20 cellular contexts compared by ENCODE assay signal in genomic region chr1:147837129-147837776, GRCh38.
A peak's percentile ranks its signal among the peaks of the same experiment; 100 is the strongest.
DNase-seq lines count a peak whose midpoint lies in the region; ATAC-seq, FAIRE-seq and TF ChIP-seq lines count a peak whose summit lies in the region.
"Had no signal": no experiment of that assay in that cellular context is flagged by ENCODE, and none has a peak within 500 bp of the region (broad histone marks: within the 10 kb centered on the region; RNA-seq: fewer than 3 reads in every experiment).

No MANE protein-coding gene starts in this region.

- in situ Hi-C loops in gastrocnemius medialis (cut with MboI; ENCODE audit: low sequenced_read_pairs in 4 of 4) = no loop called here

- intact Hi-C loops in gastrocnemius medialis (cut with DNase I; ENCODE audit: low total_unique reads) = no loop called here

- no peak overlapping the region for H3K56ac ChIP-seq in H1 (replicated peaks; ENCODE audit: insufficient read length, low read depth, low read length)

- peak overlapping the region; percentile 68 for H2BK120ac ChIP-seq in H1 (replicated peaks; ENCODE audit: low read depth, low read length)

- no peak; a peak in 1 of 4 replicates for TF ChIP-seq RAD21 in H1 (IDR thresholded peaks at IDR 0.05 in 1 of 2, conservative IDR thresholded peaks at IDR 0.05 in 1 of 2; ENCODE audit: low read depth in 2 of 2, low read length in 2 of 2)

- 15% methylated on average over 9 of the region's 9 CpGs; no CpG with 5 or more reads in 1 of the 2 experiments for WGBS in H1 (ENCODE audit: extremely low coverage in 1 of 2, insufficient coverage in 1 of 2, insufficient read length in 1 of 2, insufficient replicate concordance in 2 of 2, low coverage in 1 of 2, low lambda C conversion rate in 2 of 2, missing lambda C conversion rate in 1 of 2), 2 experiments

- H4K20me1 ChIP-seq in H1 (replicated peaks in 1 of 2; ENCODE audit: control insufficient read depth in 1 of 2, insufficient read depth in 2 of 2, low read length in 2 of 2) = no peaks in the 10 kb centered on the region

- H3K36me3 ChIP-seq in HUES48 (ENCODE audit: control insufficient read depth, insufficient read depth, low read length) = no peaks in the 10 kb centered on the region
- H3K36me3 ChIP-seq in H1 (ENCODE audit: control insufficient read depth in 2 of 4, insufficient read depth in 4 of 4, low read length in 3 of 4) = no peaks in the 10 kb centered on the region
- no peaks in the 10 kb centered on the region for H3K36me3 ChIP-seq in gastrocnemius medialis
- H3K36me3 ChIP-seq: HAP-1, SJSA1 had no signal

- H2BK15ac ChIP-seq in H1 (ENCODE audit: low read length) = no peak overlapping the region

- H3K4ac ChIP-seq in H1 (replicated peaks; ENCODE audit: insufficient read length, low read depth, low read length) = peak overlapping the region; percentile 15

- H3K9me3 ChIP-seq in HUES48 (ENCODE audit: control insufficient read depth, insufficient read depth, low read length) (no peaks in the 10 kb centered on the region), H1 (ENCODE audit: insufficient read depth in 2 of 2, low read depth in 1 of 2, low read length in 1 of 2) (no peaks in the 10 kb centered on the region), gastrocnemius medialis (no peaks in the 10 kb centered on the region)
- H3K9me3 ChIP-seq: HAP-1, SJSA1 had no signal

- H3K9ac ChIP-seq in HUES48 (ENCODE audit: low read depth, low read length) (peak overlapping the region; percentile 59), H1 (replicated peaks in 1 of 4; ENCODE audit: extremely low read depth in 1 of 4, low read depth in 3 of 4, low read length in 3 of 4) (no peak overlapping the region)

- no peak overlapping the region for H3K23ac ChIP-seq in H1 (ENCODE audit: insufficient read length)

- H4K5ac ChIP-seq in H1 (ENCODE audit: insufficient read length, low read depth, low read length) = no peak overlapping the region

- H2AFZ ChIP-seq in H1 (ENCODE audit: low read length) = no peak overlapping the region

- peak overlapping the region; percentile 98; the same call in 1 of the 2 replicates for H2BK20ac ChIP-seq in H1 (ENCODE audit: low read length)

- TF ChIP-seq POLR2A in H1 (IDR thresholded peaks at IDR 0.05; ENCODE audit: control extremely low read depth in 1 of 2, low read depth in 2 of 2, low read length in 2 of 2) = peak in 1 of 2 experiments; percentile 48; a peak in 1 of 3 replicates
- no peak for TF ChIP-seq POLR2A in gastrocnemius medialis (IDR thresholded peaks at IDR 0.05)

- ATAC-seq in GM21528 (IDR thresholded peaks at IDR 0.05; ENCODE audit: low FRiP score, unreplicated experiment) (no peak), gastrocnemius medialis (no peak)
- ATAC-seq: K562 had no signal

- H3K79me1 ChIP-seq in H1 (ENCODE audit: low read depth, low read length) = no peaks in the 10 kb centered on the region

- no peak overlapping the region for H3K14ac ChIP-seq in H1 (ENCODE audit: insufficient read length)

- POLR2A ChIA-PET in H1 (lab: Charles Lee; ENCODE audit: partially characterized antibody) = interaction anchor here (1.0 to 2.6 kb wide), 3 partner anchors 10 to 18 kb away, joined by 3 to 23 read pairs (median 7); no protein-coding TSS in a partner anchor

- CTCF ChIA-PET in H1 (lab: Charles Lee; ENCODE audit: partially characterized antibody) = interaction anchor here (1.1 to 1.9 kb wide), 4 partner anchors 16 to 210 kb away, joined by 3 to 5 read pairs (median 4); no protein-coding TSS in a partner anchor

- H3K79me2 ChIP-seq in H1 (ENCODE audit: control insufficient read depth in 1 of 2, insufficient read depth in 2 of 2, low read length in 2 of 2) = no peaks in the 10 kb centered on the region

- peak; percentile 96 for FAIRE-seq in H1 (lab: Jason Lieb, UNC)
- FAIRE-seq: GM19239, HTR-8/SVneo, K562 had no signal

- no peak overlapping the region for H4K8ac ChIP-seq in H1 (ENCODE audit: extremely low read depth, insufficient read depth, low read length)

- H3K4me1 ChIP-seq in HUES48 (ENCODE audit: control insufficient read depth, insufficient read depth, low read length) = peaks cover 50% of the 10 kb centered on the region
- peaks cover 12 to 41% (median 30%) of the 10 kb centered on the region in 4 experiments for H3K4me1 ChIP-seq in H1 (replicated peaks in 1 of 4; ENCODE audit: control insufficient read depth in 3 of 4, insufficient read depth in 4 of 4, low read length in 3 of 4)
- no peaks in the 10 kb centered on the region for H3K4me1 ChIP-seq in gastrocnemius medialis
- H3K4me1 ChIP-seq: SJSA1 had no signal

- no peak for TF ChIP-seq CTCF in H1 (IDR thresholded peaks at IDR 0.05; ENCODE audit: control extremely low read depth in 1 of 3, insufficient read depth in 1 of 3, low read depth in 1 of 3, low read length in 3 of 3)
- TF ChIP-seq CTCF in gastrocnemius medialis (IDR thresholded peaks at IDR 0.05 in 4 of 5, conservative IDR thresholded peaks at IDR 0.05 in 1 of 5) = no peak

- H3K27ac ChIP-seq in HUES48 (ENCODE audit: low read depth, low read length) = peak overlapping the region; percentile 83
- H3K27ac ChIP-seq in H1 (ENCODE audit: low read depth, low read length) = peak overlapping the region; percentile 48
- no peak overlapping the region for H3K27ac ChIP-seq in gastrocnemius medialis
- H3K27ac ChIP-seq: HL-60, SJSA1 had no signal

- DNase-seq in H1 (ENCODE audit: low read depth in 1 of 2, low spot score in 2 of 2) (peak; percentile 56 to 58), iPS-NIHi7 (ENCODE audit: extremely low spot score) (peak; percentile 68), D341Med (ENCODE audit: low spot score) (no peak), HCEC 1CT (no peak), gastrocnemius medialis (no peak)
- DNase-seq: ACHN, AML-193, MV-4-11, NCI-H1930, NCI-H2171, NCI-H446, NCI-H69 had no signal

- peak overlapping the region; percentile 94 for H2BK12ac ChIP-seq in H1 (ENCODE audit: low read depth, low read length)

- peak overlapping the region; percentile 22 for H4K91ac ChIP-seq in H1 (replicated peaks; ENCODE audit: insufficient read length, low read length)

- H2AK5ac ChIP-seq in H1 (ENCODE audit: low read depth, low read length) = peak overlapping the region; percentile 55; the same call in 1 of the 2 replicates

- H3K23me2 ChIP-seq in H1 (ENCODE audit: low read depth, low read length) = no peaks in the 10 kb centered on the region; the same call in 1 of the 2 replicates

- H3K4me3 ChIP-seq in HUES48 (ENCODE audit: low read depth, low read length) (peak overlapping the region; percentile 40; the same call in 1 of the 2 replicates), H1 (ENCODE audit: extremely low read depth in 1 of 4, insufficient read depth in 2 of 4, low read depth in 3 of 4, low read length in 4 of 4) (peak overlapping the region in 1 of 4 experiments; percentile 34; a peak in 2 of 8 replicates), gastrocnemius medialis (no peak overlapping the region)
- H3K4me3 ChIP-seq: HAP-1, K562, SJSA1 had no signal

- TF ChIP-seq EP300 in H1 (IDR thresholded peaks at IDR 0.05; ENCODE audit: borderline replicate concordance in 1 of 2, low read depth in 2 of 2, low read length in 2 of 2) = peak in 1 of 2 experiments; percentile 40; a peak in 1 of 3 replicates

- H2BK5ac ChIP-seq in H1 (ENCODE audit: low read depth, low read length) = peak overlapping the region; percentile 86; the same call in 1 of the 2 replicates

- peak overlapping the region; percentile 95 for H3K18ac ChIP-seq in H1 (ENCODE audit: extremely low read depth, low read length)

- H3K4me2 ChIP-seq in H1 (ENCODE audit: insufficient read depth in 1 of 2, low read depth in 2 of 2, low read length in 2 of 2) = peak overlapping the region; percentile 51 to 56

- H3K27me3 ChIP-seq in HUES48 (ENCODE audit: control insufficient read depth, insufficient read depth, low read length) (peaks cover 5% of the 10 kb centered on the region; the same call in 1 of the 2 replicates), H1 (replicated peaks in 1 of 4; ENCODE audit: control insufficient read depth in 3 of 4, extremely low read depth in 1 of 4, insufficient read depth in 3 of 4, low read length in 3 of 4) (peaks cover 0 to 2% (median 0%) of the 10 kb centered on the region in 4 experiments; a peak in 1 of 7 replicates), gastrocnemius medialis (peaks cover 0 to 3% (median 0%) of the 10 kb centered on the region in 3 donors)
- H3K27me3 ChIP-seq: SJSA1 had no signal

TF ChIP-seq in H1, 55 proteins besides CTCF, POLR2A, EP300 and RAD21 (continues in another document):
- TF ChIP-seq BACH1 (IDR thresholded peaks at IDR 0.05; ENCODE audit: low read length) (0 out of 2 replicates have a peak, but pooled peaks have one; percentile 47), CEBPB (IDR thresholded peaks at IDR 0.05; ENCODE audit: low read depth, low read length) (no peak), SP1 (IDR thresholded peaks at IDR 0.05; ENCODE audit: low read depth, low read length) (peak; percentile 74), RBBP5 (IDR thresholded peaks at IDR 0.05; ENCODE audit: borderline replicate concordance, low read depth, low read length) (peak; percentile 67; the same call in 1 of the 2 replicates), GTF2F1 (IDR thresholded peaks at IDR 0.05; ENCODE audit: borderline replicate concordance, low read depth, low read length) (no peak), CTBP2 (IDR thresholded peaks at IDR 0.05; ENCODE audit: borderline replicate concordance, insufficient read depth, insufficient read length, low read length) (peak; percentile 68), TEAD4 (IDR thresholded peaks at IDR 0.05; ENCODE audit: low read depth, low read length) (peak; percentile 90), E2F6 (IDR thresholded peaks at IDR 0.05) (0 out of 2 replicates have a peak, but pooled peaks have one; percentile 26), FOSL1 (IDR thresholded peaks at IDR 0.05; ENCODE audit: insufficient read depth, low read depth, low read length) (no peak), KDM1A (IDR thresholded peaks at IDR 0.05; ENCODE audit: borderline replicate concordance, low read length) (no peak), MAX (IDR thresholded peaks at IDR 0.05) (peak; percentile 47; the same call in 1 of the 2 replicates), EZH2 (IDR thresholded peaks at IDR 0.05; ENCODE audit: low read depth, low read length, severe bottlenecking) (no peak), HDAC2 (IDR thresholded peaks at IDR 0.05; ENCODE audit: borderline replicate concordance in 1 of 2, low read depth in 2 of 2, low read length in 2 of 2) (peak; percentile 60 to 83; a peak in 2 of 4 replicates), TCF12 (IDR thresholded peaks at IDR 0.05; ENCODE audit: low read depth, low read length) (peak; percentile 89)

Comparison
In these comparisons a context has a peak if more than half of its experiments do, and no peak if none do; other contexts are left out.
1. H3K27ac ChIP-seq: peak in HUES48 (single experiment) and H1 (single experiment); none in gastrocnemius medialis (0 of 4).
2. DNase-seq: peak in H1 (2 of 2) and iPS-NIHi7 (single experiment); none in D341Med (single experiment), HCEC 1CT (single experiment) and gastrocnemius medialis (0 of 2).